8 cellular contexts compared by ENCODE assay signal in genomic region chrX:139831689-139832456, GRCh38.
DNase-seq lines count a peak whose midpoint lies in the region; ATAC-seq and TF ChIP-seq lines count a peak whose summit lies in the region.

No MANE protein-coding gene starts in this region.

- no peaks in the 10 kb centered on the region for H3K9me2 ChIP-seq in SK-N-SH

- no peak for TF ChIP-seq RAD21 in SK-N-SH (IDR thresholded peaks at IDR 0.05; ENCODE audit: low read length)

- H3K79me2 ChIP-seq in SK-N-SH (ENCODE audit: insufficient read depth): peaks cover 83% of the 10 kb centered on the region

- no peaks in the 10 kb centered on the region for H3K9me3 Mint-ChIP-seq in activated CD4-positive, alpha-beta memory T cell treated with anti-CD3 and anti-CD28 coated beads, Interleukin-2, amount 10 ng/mL, durations not matched to agents 7 days and 5 days

- H3K36me3 Mint-ChIP-seq in activated CD4-positive, alpha-beta memory T cell treated with anti-CD3 and anti-CD28 coated beads, Interleukin-2, amount 10 ng/mL, durations not matched to agents 7 days and 5 days (ENCODE audit: low read depth): no peaks in the 10 kb centered on the region

- peaks cover 82% of the 10 kb centered on the region for H3K4me1 ChIP-seq in A673 (ENCODE audit: insufficient read depth, low read length, poor library complexity, severe bottlenecking)
- peaks cover 12 to 47% of the 10 kb centered on the region in 2 experiments; a peak in 3 of 4 replicates for H3K4me1 ChIP-seq in SK-N-SH (ENCODE audit: control insufficient read depth in 1 of 2, insufficient read depth in 2 of 2, low read depth in 1 of 2, low read length in 1 of 2)

- DNase-seq in A673 (ENCODE audit: low spot score): peak; percentile 79
- no peak for DNase-seq in SK-N-SH
- peak; percentile 6 for DNase-seq in iPS-NIHi11 (ENCODE audit: low spot score)
- DNase-seq in SHP77 (lab: John Stamatoyannopoulos, UW): no peak
- DNase-seq in activated CD4-positive, alpha-beta memory T cell treated with anti-CD3 and anti-CD28 coated beads, Interleukin-2, amount 10 ng/mL, durations not matched to agents 7 days and 5 days: no peak
- DNase-seq in globus pallidus (ENCODE audit: low spot score): no peak

- peaks cover 9% of the 10 kb centered on the region for H3K4me1 Mint-ChIP-seq in activated CD4-positive, alpha-beta memory T cell treated with anti-CD3 and anti-CD28 coated beads, Interleukin-2, amount 10 ng/mL, durations not matched to agents 7 days and 5 days

- H3K27me3 ChIP-seq in A673 (replicated peaks; ENCODE audit: insufficient read depth, low read depth, low read length, poor library complexity) (no peaks in the 10 kb centered on the region), SK-N-SH (ENCODE audit: insufficient read depth) (no peaks in the 10 kb centered on the region)

- H3K27me3 Mint-ChIP-seq in activated CD4-positive, alpha-beta memory T cell treated with anti-CD3 and anti-CD28 coated beads, Interleukin-2, amount 10 ng/mL, durations not matched to agents 7 days and 5 days: no peaks in the 10 kb centered on the region

- no peak overlapping the region for H2AFZ ChIP-seq in SK-N-SH (ENCODE audit: low read depth)

- H3K27ac ChIP-seq in A673 (ENCODE audit: low read depth, low read length, poor library complexity, severe bottlenecking): peak overlapping the region; percentile 66
- peak overlapping the region; percentile 51 to 59; a peak in 3 of 4 replicates for H3K27ac ChIP-seq in SK-N-SH (ENCODE audit: low read depth in 2 of 2, low read length in 1 of 2)

- peak overlapping the region; percentile 14; the same call in 1 of the 2 replicates for H3K9ac ChIP-seq in SK-N-SH

- peak; percentile 72 for ATAC-seq in GM19043 (IDR thresholded peaks at IDR 0.05; ENCODE audit: low read depth, unreplicated experiment)
- ATAC-seq in HG03135 (IDR thresholded peaks at IDR 0.05; ENCODE audit: unreplicated experiment): peak; percentile 82

- TF ChIP-seq EP300 in SK-N-SH (IDR thresholded peaks at IDR 0.05; ENCODE audit: borderline replicate concordance in 1 of 2, low read depth in 1 of 2, low read length in 1 of 2): no peak

- no peaks in the 10 kb centered on the region for H3K36me3 ChIP-seq in A673 (ENCODE audit: insufficient read depth, low read length, poor library complexity, severe bottlenecking)
- H3K36me3 ChIP-seq in SK-N-SH (replicated peaks in 1 of 2; ENCODE audit: control insufficient read depth in 1 of 2, insufficient read depth in 2 of 2, low read length in 1 of 2): no peaks in the 10 kb centered on the region

- H3K4me2 ChIP-seq in SK-N-SH: peak overlapping the region; percentile 54

- CTCF ChIA-PET in A673 (lab: Charles Lee) (no interaction called here), SK-N-SH (lab: Yijun Ruan, JAX) (no interaction called here)
- CTCF ChIA-PET in activated CD4-positive, alpha-beta memory T cell treated with anti-CD3 and anti-CD28 coated beads, Interleukin-2, amount 10 ng/mL, durations not matched to agents 7 days and 5 days (lab: Charles Lee): no interaction called here

- no peak for TF ChIP-seq CTCF in A673 (conservative IDR thresholded peaks at IDR 0.05; ENCODE audit: low read depth, low read length)
- TF ChIP-seq CTCF in SK-N-SH (IDR thresholded peaks at IDR 0.05): no peak

- H3K4me3 ChIP-seq in A673 (ENCODE audit: low read depth, low read length, poor library complexity, severe bottlenecking): peak overlapping the region; percentile 19
- H3K4me3 ChIP-seq in SK-N-SH (ENCODE audit: low read depth in 2 of 2, low read length in 1 of 2): no peak overlapping the region

- peaks cover 9% of the 10 kb centered on the region for H3F3A ChIP-seq in SK-N-SH (replicated peaks; ENCODE audit: insufficient read depth)

- intact Hi-C loops in A673 (cut with micrococcal nuclease; ENCODE audit: unreplicated experiment): loop anchor here (5.0 kb wide), 1 partner anchor 100 kb away; the partner anchor contains the start of gene ATP11C

- TSS peak; percentile 25 for BruUV-seq in A673 (replicated peaks; lab: Mats Ljungman, UMichigan)

- H3K27ac Mint-ChIP-seq in activated CD4-positive, alpha-beta memory T cell treated with anti-CD3 and anti-CD28 coated beads, Interleukin-2, amount 10 ng/mL, durations not matched to agents 7 days and 5 days: no peak overlapping the region

- H3K4me3 Mint-ChIP-seq in activated CD4-positive, alpha-beta memory T cell treated with anti-CD3 and anti-CD28 coated beads, Interleukin-2, amount 10 ng/mL, durations not matched to agents 7 days and 5 days: no peak overlapping the region

- H4K20me1 ChIP-seq in SK-N-SH (ENCODE audit: insufficient read depth): no peaks in the 10 kb centered on the region

- POLR2A ChIA-PET in A673 (lab: Charles Lee; ENCODE audit: low non-redundant PET) (interaction anchor here (0.6 kb wide), 1 partner anchor 1834 kb away, joined by 3 read pairs; no protein-coding TSS in a partner anchor), SK-N-SH (lab: Yijun Ruan, JAX) (no interaction called here)
- POLR2A ChIA-PET in activated CD4-positive, alpha-beta memory T cell treated with anti-CD3 and anti-CD28 coated beads, Interleukin-2, amount 10 ng/mL, durations not matched to agents 7 days and 5 days (lab: Charles Lee): no interaction called here

- WGBS in SK-N-SH (ENCODE audit: low lambda C conversion rate): 35% methylated on average over 3 of the region's 3 CpGs

- H3K9me3 ChIP-seq in A673 (ENCODE audit: low read depth, low read length, poor library complexity, severe bottlenecking): no peaks in the 10 kb centered on the region
- H3K9me3 ChIP-seq in SK-N-SH: no peaks in the 10 kb centered on the region

TF ChIP-seq in SK-N-SH, 30 proteins besides CTCF, POLR2A, EP300 and RAD21:
- TF ChIP-seq POLR2AphosphoS5 (IDR thresholded peaks at IDR 0.05; ENCODE audit: low read depth, low read length) (no peak), RXRA (IDR thresholded peaks at IDR 0.05; ENCODE audit: borderline replicate concordance, low read depth) (no peak), NFIC (IDR thresholded peaks at IDR 0.05; ENCODE audit: borderline replicate concordance) (peak; percentile 69), FOSL2 (IDR thresholded peaks at IDR 0.05; ENCODE audit: borderline replicate concordance, low read depth) (no peak), GATA2 (CRISPR knock-in tag; IDR thresholded peaks at IDR 0.05) (no peak), TCF12 (IDR thresholded peaks at IDR 0.05) (peak; percentile 27; the same call in 1 of the 2 replicates), REST (IDR thresholded peaks at IDR 0.05; ENCODE audit: low read depth, low read length) (no peak), CHD2 (IDR thresholded peaks at IDR 0.05; ENCODE audit: low read length, partially characterized antibody) (no peak)

Comparison
In these comparisons a context has a peak if more than half of its experiments do, and no peak if none do; other contexts are left out.
1. DNase-seq: peak in A673 (single experiment) and iPS-NIHi11 (single experiment); none in SK-N-SH (single experiment), SHP77 (0 of 2), activated CD4-positive, alpha-beta memory T cell treated with anti-CD3 and anti-CD28 coated beads, Interleukin-2, amount 10 ng/mL, durations not matched to agents 7 days and 5 days (single experiment) and globus pallidus (single experiment).